ENCODE assay signal across 1 cellular context in the genomic region with DNA sequence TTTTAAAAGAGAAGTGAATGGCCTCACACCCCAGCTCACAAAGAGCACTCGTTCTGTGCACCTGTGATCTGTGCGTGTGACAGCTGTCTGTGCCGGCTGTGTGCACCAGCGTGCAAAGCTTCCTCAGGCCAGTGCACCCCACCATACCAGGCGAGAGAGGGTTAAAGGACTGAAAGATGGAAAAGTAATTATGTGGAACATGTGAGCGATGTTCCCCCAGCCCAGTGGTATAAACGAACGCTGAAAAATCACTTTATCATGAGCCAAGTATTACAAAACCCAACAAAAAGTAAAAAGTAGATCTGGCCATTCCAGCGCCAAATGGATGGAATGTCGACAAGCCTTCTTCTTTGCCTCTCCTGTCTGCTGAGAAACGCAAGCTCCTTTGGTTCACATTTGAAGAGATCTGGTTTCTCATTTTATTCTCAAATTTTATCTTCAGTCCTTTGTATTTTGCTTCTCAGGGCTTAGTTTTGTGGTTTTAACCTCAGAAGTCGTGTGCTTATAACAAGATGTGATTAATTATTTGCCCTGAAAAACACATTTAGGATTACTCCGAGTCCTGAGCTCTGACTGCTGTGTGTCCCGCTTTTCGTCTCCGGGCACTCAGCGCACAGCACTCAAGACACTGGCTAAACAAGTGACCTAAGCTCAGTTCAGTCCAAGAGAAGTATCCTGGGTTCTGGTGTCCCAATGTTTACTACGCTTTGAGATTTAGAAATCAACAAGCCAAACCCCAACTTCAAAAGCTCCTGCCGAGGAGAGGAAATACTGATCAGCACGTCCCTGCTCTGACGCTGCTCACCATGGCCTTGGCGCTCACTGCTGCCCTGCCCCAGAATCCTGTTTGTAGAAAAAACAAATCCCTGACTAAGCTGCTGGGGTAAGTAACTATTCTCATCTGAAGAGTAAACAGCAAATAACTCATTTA.
A peak's percentile ranks its signal among the peaks of the same experiment; 100 is the strongest.
TF ChIP-seq lines count a peak whose summit lies in the region.

No MANE protein-coding gene starts in this region.

TF ChIP-seq in HepG2, 621 proteins besides CTCF, POLR2A, EP300 and RAD21 (continued from another document and continues in another):
- TF ChIP-seq, protein P1, sequence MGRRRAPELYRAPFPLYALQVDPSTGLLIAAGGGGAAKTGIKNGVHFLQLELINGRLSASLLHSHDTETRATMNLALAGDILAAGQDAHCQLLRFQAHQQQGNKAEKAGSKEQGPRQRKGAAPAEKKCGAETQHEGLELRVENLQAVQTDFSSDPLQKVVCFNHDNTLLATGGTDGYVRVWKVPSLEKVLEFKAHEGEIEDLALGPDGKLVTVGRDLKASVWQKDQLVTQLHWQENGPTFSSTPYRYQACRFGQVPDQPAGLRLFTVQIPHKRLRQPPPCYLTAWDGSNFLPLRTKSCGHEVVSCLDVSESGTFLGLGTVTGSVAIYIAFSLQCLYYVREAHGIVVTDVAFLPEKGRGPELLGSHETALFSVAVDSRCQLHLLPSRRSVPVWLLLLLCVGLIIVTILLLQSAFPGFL (CRISPR knock-in tag; IDR thresholded peaks at IDR 0.05), result no peak
- TF ChIP-seq PHB2 (IDR thresholded peaks at IDR 0.05; ENCODE audit: partially characterized antibody), result no peak
- TF ChIP-seq KDM5B (CRISPR knock-in tag; IDR thresholded peaks at IDR 0.05; ENCODE audit: borderline replicate concordance), result 0 out of 2 replicates have a peak, but pooled peaks have one; percentile 10
- TF ChIP-seq ZNF83 (CRISPR knock-in tag; IDR thresholded peaks at IDR 0.05; ENCODE audit: borderline replicate concordance), result no peak
- TF ChIP-seq ZNF251 (CRISPR knock-in tag; IDR thresholded peaks at IDR 0.05), result no peak
- no peak for TF ChIP-seq PCBP2 (optimal IDR thresholded peaks at IDR 0.05; ENCODE audit: low read depth, low read length, poor library complexity, severe bottlenecking)
- TF ChIP-seq, protein P2, sequence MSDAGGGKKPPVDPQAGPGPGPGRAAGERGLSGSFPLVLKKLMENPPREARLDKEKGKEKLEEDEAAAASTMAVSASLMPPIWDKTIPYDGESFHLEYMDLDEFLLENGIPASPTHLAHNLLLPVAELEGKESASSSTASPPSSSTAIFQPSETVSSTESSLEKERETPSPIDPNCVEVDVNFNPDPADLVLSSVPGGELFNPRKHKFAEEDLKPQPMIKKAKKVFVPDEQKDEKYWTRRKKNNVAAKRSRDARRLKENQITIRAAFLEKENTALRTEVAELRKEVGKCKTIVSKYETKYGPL (CRISPR knock-in tag; IDR thresholded peaks at IDR 0.05), result no peak
- TF ChIP-seq, protein P3, sequence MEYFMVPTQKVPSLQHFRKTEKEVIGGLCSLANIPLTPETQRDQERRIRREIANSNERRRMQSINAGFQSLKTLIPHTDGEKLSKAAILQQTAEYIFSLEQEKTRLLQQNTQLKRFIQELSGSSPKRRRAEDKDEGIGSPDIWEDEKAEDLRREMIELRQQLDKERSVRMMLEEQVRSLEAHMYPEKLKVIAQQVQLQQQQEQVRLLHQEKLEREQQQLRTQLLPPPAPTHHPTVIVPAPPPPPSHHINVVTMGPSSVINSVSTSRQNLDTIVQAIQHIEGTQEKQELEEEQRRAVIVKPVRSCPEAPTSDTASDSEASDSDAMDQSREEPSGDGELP (IDR thresholded peaks at IDR 0.05; ENCODE audit: borderline replicate concordance, low read depth), result 0 out of 2 replicates have a peak, but pooled peaks have one; percentile 17
- no peak for TF ChIP-seq NONO (IDR thresholded peaks at IDR 0.05)
- TF ChIP-seq NONO (CRISPR knock-in tag; conservative IDR thresholded peaks at IDR 0.05), result no peak
- TF ChIP-seq IKZF4 (CRISPR knock-in tag; IDR thresholded peaks at IDR 0.05; ENCODE audit: borderline replicate concordance, low read depth, not compliant biosample characterization), result no peak
- no peak for TF ChIP-seq NRL (CRISPR knock-in tag; IDR thresholded peaks at IDR 0.05; ENCODE audit: borderline replicate concordance)
- no peak for TF ChIP-seq NFKB2 (CRISPR knock-in tag; IDR thresholded peaks at IDR 0.05; ENCODE audit: borderline replicate concordance)
- TF ChIP-seq, protein P4, sequence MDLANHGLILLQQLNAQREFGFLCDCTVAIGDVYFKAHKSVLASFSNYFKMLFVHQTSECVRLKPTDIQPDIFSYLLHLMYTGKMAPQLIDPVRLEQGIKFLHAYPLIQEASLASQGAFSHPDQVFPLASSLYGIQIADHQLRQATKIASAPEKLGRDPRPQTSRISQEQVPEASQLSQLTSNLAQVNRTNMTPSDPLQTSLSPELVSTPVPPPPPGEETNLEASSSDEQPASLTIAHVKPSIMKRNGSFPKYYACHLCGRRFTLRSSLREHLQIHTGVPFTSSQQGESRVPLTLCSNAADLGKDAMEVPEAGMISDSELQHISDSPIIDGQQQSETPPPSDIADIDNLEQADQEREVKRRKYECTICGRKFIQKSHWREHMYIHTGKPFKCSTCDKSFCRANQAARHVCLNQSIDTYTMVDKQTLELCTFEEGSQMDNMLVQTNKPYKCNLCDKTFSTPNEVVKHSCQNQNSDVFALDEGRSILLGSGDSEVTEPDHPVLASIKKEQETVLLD (CRISPR knock-in tag; IDR thresholded peaks at IDR 0.05; ENCODE audit: low read depth), result no peak
- no peak for TF ChIP-seq GLI4 (CRISPR knock-in tag; IDR thresholded peaks at IDR 0.05; ENCODE audit: borderline replicate concordance)
- TF ChIP-seq AGO2 (optimal IDR thresholded peaks at IDR 0.05; ENCODE audit: low read depth, low read length), result no peak
- no peak for TF ChIP-seq ZNF484 (CRISPR knock-in tag; IDR thresholded peaks at IDR 0.05; ENCODE audit: borderline replicate concordance, low read depth)
- no peak for TF ChIP-seq ZNF678 (CRISPR knock-in tag; IDR thresholded peaks at IDR 0.05)
- peak; percentile 68; the same call in 1 of the 2 replicates for TF ChIP-seq SOX5 (CRISPR knock-in tag; IDR thresholded peaks at IDR 0.05; ENCODE audit: borderline replicate concordance)
- TF ChIP-seq NKX3-1 (CRISPR knock-in tag; IDR thresholded peaks at IDR 0.05), result no peak
- TF ChIP-seq, protein P5, sequence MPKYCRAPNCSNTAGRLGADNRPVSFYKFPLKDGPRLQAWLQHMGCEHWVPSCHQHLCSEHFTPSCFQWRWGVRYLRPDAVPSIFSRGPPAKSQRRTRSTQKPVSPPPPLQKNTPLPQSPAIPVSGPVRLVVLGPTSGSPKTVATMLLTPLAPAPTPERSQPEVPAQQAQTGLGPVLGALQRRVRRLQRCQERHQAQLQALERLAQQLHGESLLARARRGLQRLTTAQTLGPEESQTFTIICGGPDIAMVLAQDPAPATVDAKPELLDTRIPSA (CRISPR knock-in tag; IDR thresholded peaks at IDR 0.05; ENCODE audit: borderline replicate concordance), result no peak
- no peak for TF ChIP-seq NFRKB (IDR thresholded peaks at IDR 0.05)
- no peak for TF ChIP-seq BRD4 (CRISPR knock-in tag; IDR thresholded peaks at IDR 0.05)
- TF ChIP-seq REL (CRISPR knock-in tag; conservative IDR thresholded peaks at IDR 0.05), result no peak
- TF ChIP-seq MIER3 (CRISPR knock-in tag; IDR thresholded peaks at IDR 0.05; ENCODE audit: borderline replicate concordance), result peak; percentile 39; the same call in 1 of the 2 replicates
- no peak; the same call in 1 of the 2 replicates for TF ChIP-seq ZBTB20 (CRISPR knock-in tag; IDR thresholded peaks at IDR 0.05; ENCODE audit: borderline replicate concordance, low read depth)
- TF ChIP-seq, protein P6, sequence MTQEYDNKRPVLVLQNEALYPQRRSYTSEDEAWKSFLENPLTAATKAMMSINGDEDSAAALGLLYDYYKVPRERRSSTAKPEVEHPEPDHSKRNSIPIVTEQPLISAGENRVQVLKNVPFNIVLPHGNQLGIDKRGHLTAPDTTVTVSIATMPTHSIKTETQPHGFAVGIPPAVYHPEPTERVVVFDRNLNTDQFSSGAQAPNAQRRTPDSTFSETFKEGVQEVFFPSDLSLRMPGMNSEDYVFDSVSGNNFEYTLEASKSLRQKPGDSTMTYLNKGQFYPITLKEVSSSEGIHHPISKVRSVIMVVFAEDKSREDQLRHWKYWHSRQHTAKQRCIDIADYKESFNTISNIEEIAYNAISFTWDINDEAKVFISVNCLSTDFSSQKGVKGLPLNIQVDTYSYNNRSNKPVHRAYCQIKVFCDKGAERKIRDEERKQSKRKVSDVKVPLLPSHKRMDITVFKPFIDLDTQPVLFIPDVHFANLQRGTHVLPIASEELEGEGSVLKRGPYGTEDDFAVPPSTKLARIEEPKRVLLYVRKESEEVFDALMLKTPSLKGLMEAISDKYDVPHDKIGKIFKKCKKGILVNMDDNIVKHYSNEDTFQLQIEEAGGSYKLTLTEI (CRISPR knock-in tag; conservative IDR thresholded peaks at IDR 0.05), result no peak
- TF ChIP-seq RXRA (CRISPR knock-in tag; IDR thresholded peaks at IDR 0.05), result no peak
- TF ChIP-seq, protein P7, sequence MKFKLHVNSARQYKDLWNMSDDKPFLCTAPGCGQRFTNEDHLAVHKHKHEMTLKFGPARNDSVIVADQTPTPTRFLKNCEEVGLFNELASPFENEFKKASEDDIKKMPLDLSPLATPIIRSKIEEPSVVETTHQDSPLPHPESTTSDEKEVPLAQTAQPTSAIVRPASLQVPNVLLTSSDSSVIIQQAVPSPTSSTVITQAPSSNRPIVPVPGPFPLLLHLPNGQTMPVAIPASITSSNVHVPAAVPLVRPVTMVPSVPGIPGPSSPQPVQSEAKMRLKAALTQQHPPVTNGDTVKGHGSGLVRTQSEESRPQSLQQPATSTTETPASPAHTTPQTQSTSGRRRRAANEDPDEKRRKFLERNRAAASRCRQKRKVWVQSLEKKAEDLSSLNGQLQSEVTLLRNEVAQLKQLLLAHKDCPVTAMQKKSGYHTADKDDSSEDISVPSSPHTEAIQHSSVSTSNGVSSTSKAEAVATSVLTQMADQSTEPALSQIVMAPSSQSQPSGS (CRISPR knock-in tag; IDR thresholded peaks at IDR 0.05), result peak; percentile 54; the same call in 1 of the 2 replicates
- TF ChIP-seq, protein P8, sequence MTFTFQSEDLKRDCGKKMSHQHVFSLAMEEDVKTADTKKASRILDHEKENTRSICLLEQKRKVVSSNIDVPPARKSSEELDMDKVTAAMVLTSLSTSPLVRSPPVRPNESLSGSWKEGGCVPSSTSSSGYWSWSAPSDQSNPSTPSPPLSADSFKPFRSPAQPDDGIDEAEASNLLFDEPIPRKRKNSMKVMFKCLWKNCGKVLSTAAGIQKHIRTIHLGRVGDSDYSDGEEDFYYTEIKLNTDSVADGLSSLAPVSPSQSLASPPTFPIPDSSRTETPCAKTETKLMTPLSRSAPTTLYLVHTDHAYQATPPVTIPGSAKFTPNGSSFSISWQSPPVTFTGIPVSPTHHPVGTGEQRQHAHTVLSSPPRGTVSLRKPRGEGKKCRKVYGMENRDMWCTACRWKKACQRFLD (CRISPR knock-in tag; IDR thresholded peaks at IDR 0.05; ENCODE audit: borderline replicate concordance), result no peak
- TF ChIP-seq ZNF546 (CRISPR knock-in tag; conservative IDR thresholded peaks at IDR 0.05), result no peak
- TF ChIP-seq, protein P9, sequence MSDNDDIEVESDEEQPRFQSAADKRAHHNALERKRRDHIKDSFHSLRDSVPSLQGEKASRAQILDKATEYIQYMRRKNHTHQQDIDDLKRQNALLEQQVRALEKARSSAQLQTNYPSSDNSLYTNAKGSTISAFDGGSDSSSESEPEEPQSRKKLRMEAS (IDR thresholded peaks at IDR 0.05), result no peak
- no peak; the same call in 1 of the 2 replicates for TF ChIP-seq THAP11 (CRISPR knock-in tag; IDR thresholded peaks at IDR 0.05)
- TF ChIP-seq, protein P10, sequence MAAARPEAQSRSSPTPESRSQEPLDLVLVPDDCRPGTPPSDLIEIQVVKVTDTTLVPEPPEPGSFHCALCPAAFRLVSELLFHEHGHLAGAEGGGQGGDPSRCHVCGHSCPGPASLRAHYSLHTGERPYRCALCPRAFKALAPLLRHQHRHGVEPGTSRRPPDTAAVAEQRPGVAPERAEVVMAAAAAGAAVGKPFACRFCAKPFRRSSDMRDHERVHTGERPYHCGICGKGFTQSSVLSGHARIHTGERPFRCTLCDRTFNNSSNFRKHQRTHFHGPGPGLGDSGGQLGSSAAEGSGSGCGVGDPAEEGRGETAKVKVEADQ (CRISPR knock-in tag; IDR thresholded peaks at IDR 0.05; ENCODE audit: borderline replicate concordance), result no peak
- TF ChIP-seq CHD4 (IDR thresholded peaks at IDR 0.05; ENCODE audit: borderline replicate concordance, low read length), result peak; percentile 42; the same call in 1 of the 2 replicates
- TF ChIP-seq TBX3 (IDR thresholded peaks at IDR 0.05; ENCODE audit: borderline replicate concordance), result no peak
- TF ChIP-seq HIVEP1 (CRISPR knock-in tag; IDR thresholded peaks at IDR 0.05), result no peak
- TF ChIP-seq, protein P11, sequence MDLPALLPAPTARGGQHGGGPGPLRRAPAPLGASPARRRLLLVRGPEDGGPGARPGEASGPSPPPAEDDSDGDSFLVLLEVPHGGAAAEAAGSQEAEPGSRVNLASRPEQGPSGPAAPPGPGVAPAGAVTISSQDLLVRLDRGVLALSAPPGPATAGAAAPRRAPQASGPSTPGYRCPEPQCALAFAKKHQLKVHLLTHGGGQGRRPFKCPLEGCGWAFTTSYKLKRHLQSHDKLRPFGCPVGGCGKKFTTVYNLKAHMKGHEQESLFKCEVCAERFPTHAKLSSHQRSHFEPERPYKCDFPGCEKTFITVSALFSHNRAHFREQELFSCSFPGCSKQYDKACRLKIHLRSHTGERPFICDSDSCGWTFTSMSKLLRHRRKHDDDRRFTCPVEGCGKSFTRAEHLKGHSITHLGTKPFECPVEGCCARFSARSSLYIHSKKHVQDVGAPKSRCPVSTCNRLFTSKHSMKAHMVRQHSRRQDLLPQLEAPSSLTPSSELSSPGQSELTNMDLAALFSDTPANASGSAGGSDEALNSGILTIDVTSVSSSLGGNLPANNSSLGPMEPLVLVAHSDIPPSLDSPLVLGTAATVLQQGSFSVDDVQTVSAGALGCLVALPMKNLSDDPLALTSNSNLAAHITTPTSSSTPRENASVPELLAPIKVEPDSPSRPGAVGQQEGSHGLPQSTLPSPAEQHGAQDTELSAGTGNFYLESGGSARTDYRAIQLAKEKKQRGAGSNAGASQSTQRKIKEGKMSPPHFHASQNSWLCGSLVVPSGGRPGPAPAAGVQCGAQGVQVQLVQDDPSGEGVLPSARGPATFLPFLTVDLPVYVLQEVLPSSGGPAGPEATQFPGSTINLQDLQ (CRISPR knock-in tag; IDR thresholded peaks at IDR 0.05), result no peak
- TF ChIP-seq, protein P12, sequence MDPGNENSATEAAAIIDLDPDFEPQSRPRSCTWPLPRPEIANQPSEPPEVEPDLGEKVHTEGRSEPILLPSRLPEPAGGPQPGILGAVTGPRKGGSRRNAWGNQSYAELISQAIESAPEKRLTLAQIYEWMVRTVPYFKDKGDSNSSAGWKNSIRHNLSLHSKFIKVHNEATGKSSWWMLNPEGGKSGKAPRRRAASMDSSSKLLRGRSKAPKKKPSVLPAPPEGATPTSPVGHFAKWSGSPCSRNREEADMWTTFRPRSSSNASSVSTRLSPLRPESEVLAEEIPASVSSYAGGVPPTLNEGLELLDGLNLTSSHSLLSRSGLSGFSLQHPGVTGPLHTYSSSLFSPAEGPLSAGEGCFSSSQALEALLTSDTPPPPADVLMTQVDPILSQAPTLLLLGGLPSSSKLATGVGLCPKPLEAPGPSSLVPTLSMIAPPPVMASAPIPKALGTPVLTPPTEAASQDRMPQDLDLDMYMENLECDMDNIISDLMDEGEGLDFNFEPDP (CRISPR knock-in tag; conservative IDR thresholded peaks at IDR 0.05), result no peak
- no peak for TF ChIP-seq PCBP1 (IDR thresholded peaks at IDR 0.05; ENCODE audit: borderline replicate concordance, low read depth, low read length)
- peak; percentile 74; the same call in 1 of the 2 replicates for TF ChIP-seq FOXK1 (CRISPR knock-in tag; IDR thresholded peaks at IDR 0.05; ENCODE audit: borderline replicate concordance, low read depth)
- no peak for TF ChIP-seq NPAS2 (CRISPR knock-in tag; IDR thresholded peaks at IDR 0.05; ENCODE audit: borderline replicate concordance)
- no peak for TF ChIP-seq RBAK (CRISPR knock-in tag; IDR thresholded peaks at IDR 0.05)
